Comparison of ENCODE assay signal across 9 cellular contexts in genomic region chr2:24491626-24492282, GRCh38. TPM values are rescaled to one million over a fixed set of nuclear protein-coding genes. Genes with fewer than 3 reads are reported as not detected.
A peak's percentile ranks its signal among the peaks of the same experiment; 100 is the strongest.
DNase-seq lines count a peak whose midpoint lies in the region; FAIRE-seq and TF ChIP-seq lines count a peak whose summit lies in the region.
"Had no signal": no experiment of that assay in that cellular context is flagged by ENCODE, and none has a peak within 500 bp of the region (broad histone marks: within the 10 kb centered on the region; RNA-seq: fewer than 3 reads in every experiment).

No MANE protein-coding gene starts in this region.

- FAIRE-seq in H54 (lab: Jason Lieb, UNC) = no peak
- FAIRE-seq: islet of Langerhans had no signal

- peak overlapping the region; percentile 64 for H3K4me3 ChIP-seq in MG63

- H3K27me3 ChIP-seq in MG63 = no peaks in the 10 kb centered on the region

- no peaks in the 10 kb centered on the region for H3K9me3 ChIP-seq in MG63

- DNase-seq in G401 (ENCODE audit: low spot score) (peak; percentile 35), H54 (ENCODE audit: insufficient read length, low spot score) (peak; percentile 36), MG63 (peak; percentile 32), cerebellar cortex (ENCODE audit: low spot score) (peak; percentile 37), left kidney (ENCODE audit: low read depth, low spot score) (peak; percentile 86), MV-4-11 (lab: John Stamatoyannopoulos, UW) (no peak)
- DNase-seq in activated CD4-positive, CD25-positive, alpha-beta regulatory T cell (lab: John Stamatoyannopoulos, UW) = peak; percentile 14 to 56 (median 30)
- peak; percentile 51 for DNase-seq in stimulated activated CD4-positive, alpha-beta T cell treated with anti-CD3 and anti-CD28 coated beads, Interleukin-1b, Interleukin-23, amount 100 ng/mL, for 48 hours

- in situ Hi-C loops in G401 (cut with HindIII; ENCODE audit: low sequenced_read_pairs) = no loop called here

- no peaks in the 10 kb centered on the region for H3K36me3 ChIP-seq in MG63

- peak; percentile 10; the same call in 1 of the 2 replicates for TF ChIP-seq POLR2A in H54 (IDR thresholded peaks at IDR 0.05; ENCODE audit: low read depth, low read length)

RNA-seq across cellular contexts. Expression of gene NCOA1, which starts 0.7 kb away (rescaled TPM):
- total RNA-seq in G401 (2014; rRNA removed; shearing (Covaris generic)) = 5.0 and 8.9 TPM in 2 replicates
- total RNA-seq in MG63 (2014; rRNA removed; shearing (Covaris generic); ENCODE audit: low replicate concordance) = 2.3 and 2.4 TPM in 2 replicates
